1 cellular context compared by ENCODE assay signal in genomic region chrX:1392376-1393130, GRCh38.
TF ChIP-seq lines count a peak whose summit lies in the region.

No MANE protein-coding gene starts in this region.

TF ChIP-seq in HEK293, 187 proteins besides CTCF, POLR2A, EP300 and RAD21 (continued from another document and continues in another):
- TF ChIP-seq ZBTB44 (tag by site-specific recombination; IDR thresholded peaks at IDR 0.05) (no peak), ZNF560 (tag by site-specific recombination; IDR thresholded peaks at IDR 0.05; ENCODE audit: borderline replicate concordance) (no peak), KLF7 (tag by site-specific recombination; IDR thresholded peaks at IDR 0.05; ENCODE audit: borderline replicate concordance) (peak; percentile 42; the same call in 1 of the 2 replicates), ZBTB21 (tag by site-specific recombination; IDR thresholded peaks at IDR 0.05) (peak; percentile 44; the same call in 1 of the 2 replicates), ZSCAN18 (tag by site-specific recombination; IDR thresholded peaks at IDR 0.05) (no peak), ZNF488 (tag by site-specific recombination; IDR thresholded peaks at IDR 0.05) (no peak), ZNF629 (tag by site-specific recombination; IDR thresholded peaks at IDR 0.05) (peak; percentile 30; the same call in 1 of the 2 replicates), ZNF561 (tag by site-specific recombination; IDR thresholded peaks at IDR 0.05; ENCODE audit: borderline replicate concordance) (peak; percentile 94; the same call in 1 of the 2 replicates), KLF10 (tag by site-specific recombination; IDR thresholded peaks at IDR 0.05) (no peak; the same call in 1 of the 2 replicates), KLF8 (tag by site-specific recombination; IDR thresholded peaks at IDR 0.05) (peak; percentile 77), GLI4 (tag by site-specific recombination; IDR thresholded peaks at IDR 0.05) (no peak), ZNF555 (tag by site-specific recombination; conservative IDR thresholded peaks at IDR 0.05) (no peak), TCF7L2 (IDR thresholded peaks at IDR 0.05; ENCODE audit: borderline replicate concordance, low read depth, low read length) (no peak), ZNF266 (tag by site-specific recombination; IDR thresholded peaks at IDR 0.05; ENCODE audit: low read depth) (no peak), ZNF416 (tag by site-specific recombination; IDR thresholded peaks at IDR 0.05) (no peak), ZBTB10 (tag by site-specific recombination; IDR thresholded peaks at IDR 0.05) (peak; percentile 87), ZBTB20 (tag by site-specific recombination; IDR thresholded peaks at IDR 0.05) (no peak; the same call in 1 of the 2 replicates), ZNF645 (tag by site-specific recombination; IDR thresholded peaks at IDR 0.05) (no peak), PRDM6 (tag by site-specific recombination; IDR thresholded peaks at IDR 0.05) (no peak), ZNF677 (tag by site-specific recombination; IDR thresholded peaks at IDR 0.05) (no peak), PBX3 (CRISPR knock-in tag; IDR thresholded peaks at IDR 0.05) (no peak), ZNF549 (tag by site-specific recombination; IDR thresholded peaks at IDR 0.05) (no peak), REST (tag by site-specific recombination; IDR thresholded peaks at IDR 0.05) (no peak), ZBTB11 (tag by site-specific recombination; conservative IDR thresholded peaks at IDR 0.05; ENCODE audit: low read depth) (no peak), ZNF548 (tag by site-specific recombination; IDR thresholded peaks at IDR 0.05) (no peak), YY2 (tag by site-specific recombination; IDR thresholded peaks at IDR 0.05) (no peak), KLF16 (tag by site-specific recombination; IDR thresholded peaks at IDR 0.05) (peak; percentile 52; the same call in 1 of the 2 replicates), ZNF473 (tag by site-specific recombination; IDR thresholded peaks at IDR 0.05) (no peak), ZBTB1 (tag by site-specific recombination; IDR thresholded peaks at IDR 0.05) (peak; percentile 88), ZNF404 (tag by site-specific recombination; IDR thresholded peaks at IDR 0.05) (no peak), ZFP37 (tag by site-specific recombination; IDR thresholded peaks at IDR 0.05) (peak; percentile 14; the same call in 1 of the 2 replicates), ZBTB49 (tag by site-specific recombination; IDR thresholded peaks at IDR 0.05; ENCODE audit: low read depth) (no peak), ZNF701 (tag by site-specific recombination; IDR thresholded peaks at IDR 0.05) (no peak), ZNF169 (tag by site-specific recombination; IDR thresholded peaks at IDR 0.05) (no peak), KLF17 (tag by site-specific recombination; IDR thresholded peaks at IDR 0.05) (peak; percentile 87; the same call in 1 of the 2 replicates), ZNF530 (tag by site-specific recombination; IDR thresholded peaks at IDR 0.05; ENCODE audit: low read depth) (no peak), PRDM1 (tag by site-specific recombination; IDR thresholded peaks at IDR 0.05) (no peak)
